8 cellular contexts compared by ENCODE assay signal in genomic region chr1:77978969-77979838, GRCh38. TPM values are rescaled to one million over a fixed set of nuclear protein-coding genes. Genes with fewer than 3 reads are reported as not detected.
DNase-seq lines count a peak whose midpoint lies in the region; ATAC-seq and TF ChIP-seq lines count a peak whose summit lies in the region.

A gene with protein sequence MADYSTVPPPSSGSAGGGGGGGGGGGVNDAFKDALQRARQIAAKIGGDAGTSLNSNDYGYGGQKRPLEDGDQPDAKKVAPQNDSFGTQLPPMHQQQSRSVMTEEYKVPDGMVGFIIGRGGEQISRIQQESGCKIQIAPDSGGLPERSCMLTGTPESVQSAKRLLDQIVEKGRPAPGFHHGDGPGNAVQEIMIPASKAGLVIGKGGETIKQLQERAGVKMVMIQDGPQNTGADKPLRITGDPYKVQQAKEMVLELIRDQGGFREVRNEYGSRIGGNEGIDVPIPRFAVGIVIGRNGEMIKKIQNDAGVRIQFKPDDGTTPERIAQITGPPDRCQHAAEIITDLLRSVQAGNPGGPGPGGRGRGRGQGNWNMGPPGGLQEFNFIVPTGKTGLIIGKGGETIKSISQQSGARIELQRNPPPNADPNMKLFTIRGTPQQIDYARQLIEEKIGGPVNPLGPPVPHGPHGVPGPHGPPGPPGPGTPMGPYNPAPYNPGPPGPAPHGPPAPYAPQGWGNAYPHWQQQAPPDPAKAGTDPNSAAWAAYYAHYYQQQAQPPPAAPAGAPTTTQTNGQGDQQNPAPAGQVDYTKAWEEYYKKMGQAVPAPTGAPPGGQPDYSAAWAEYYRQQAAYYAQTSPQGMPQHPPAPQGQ (minus strand): TSS chr1:77979072. CDS start chr1:77979004, 68 bp downstream.

- peak; percentile 72 for ATAC-seq in GM21619 (IDR thresholded peaks at IDR 0.05; ENCODE audit: unreplicated experiment)
- ATAC-seq in PC-3: peak; percentile 79

- H3K4me3 ChIP-seq in Jurkat, Clone E6-1 (ENCODE audit: low read length): peak within 1 kb of the TSS; percentile 100
- H3K4me3 ChIP-seq in PC-3 (ENCODE audit: low read length) (peak within 1 kb of the TSS; percentile 94), esophagus muscularis mucosa (peak within 1 kb of the TSS; percentile 63 to 85 (median 71))

- H2AFZ ChIP-seq in PC-3 (ENCODE audit: low read length): peak within 1 kb of the TSS; percentile 93

- TF ChIP-seq CTCF in PC-3 (conservative IDR thresholded peaks at IDR 0.05; ENCODE audit: low read depth, low read length): peak; percentile 69
- TF ChIP-seq CTCF in esophagus muscularis mucosa (IDR thresholded peaks at IDR 0.05): peak; percentile 55 to 84 (median 65)

- TSS peak; percentile 70 for BruUV-seq in PC-3 (replicated peaks; lab: Mats Ljungman, UMichigan)

- peak; percentile 31 for TF ChIP-seq POLR2A in esophagus muscularis mucosa (IDR thresholded peaks at IDR 0.05; ENCODE audit: low read depth)

- DNase-seq in DMS53 treated with DMSO at 0.1 percent for 48 hours (lab: John Stamatoyannopoulos, UW; ENCODE audit: unreplicated experiment): peak; percentile 99
- peak; percentile 99 for DNase-seq in Jurkat, Clone E6-1 (ENCODE audit: low read depth, low spot score)
- peak; percentile 99 for DNase-seq in PC-3
- peak; percentile 91 for DNase-seq in activated T-cell treated with anti-CD3 and anti-CD28 coated beads, Interleukin-2, amount 50 U/mL, for 1 hour
- peak; percentile 99 for DNase-seq in esophagus muscularis mucosa (ENCODE audit: extremely low spot score)
- peak; percentile 100 for DNase-seq in myocyte (ENCODE audit: low read depth)
- peak; percentile 83 to 91 for DNase-seq in stimulated activated CD8-positive, alpha-beta memory T cell treated with anti-CD3 and anti-CD28 coated beads, Interleukin-7, amount 100 ng/mL, for 48 hours (ENCODE audit: extremely low read depth in 1 of 2, low read depth in 1 of 2)

- no peak for TF ChIP-seq EP300 in esophagus muscularis mucosa (IDR thresholded peaks at IDR 0.05)

- H3F3A ChIP-seq in PC-3 (ENCODE audit: low read length, unreplicated experiment): no peaks in the 10 kb centered on the region

- H3K27me3 ChIP-seq in PC-3 (ENCODE audit: low read length) (no peaks in the 10 kb centered on the region), esophagus muscularis mucosa (no peaks in the 10 kb centered on the region)

- H3K79me2 ChIP-seq in PC-3 (ENCODE audit: low read length): peaks cover 85% of the 10 kb centered on the region

- POLR2A ChIA-PET in PC-3 (lab: Charles Lee; ENCODE audit: unreplicated experiment): interaction anchor here (0.5 to 1.9 kb wide), 6 partner anchors 10 to 1760 kb away, joined by 3 to 24 read pairs (median 6); partner anchors contain the start of gene DNAJB4

- intact Hi-C loops in PC-3 (cut with micrococcal nuclease): loop anchor here (1.0 to 5.0 kb wide), 5 partner anchors 19 to 197 kb away; partner anchors contain the start of gene DNAJB4
- intact Hi-C loops in esophagus muscularis mucosa (cut with DNase I): loop anchor here (2.0 to 5.0 kb wide), 3 partner anchors 26 to 133 kb away; partner anchors contain the start of gene DNAJB4

- peaks cover 20% of the 10 kb centered on the region for H3K36me3 ChIP-seq in PC-3 (ENCODE audit: low read depth, low read length)
- H3K36me3 ChIP-seq in esophagus muscularis mucosa: peaks cover 0 to 6% (median 0%) of the 10 kb centered on the region in 4 donors

- H3K27ac ChIP-seq in PC-3 (ENCODE audit: low read length): peak within 1 kb of the TSS; percentile 93
- H3K27ac ChIP-seq in esophagus muscularis mucosa (replicated peaks in 1 of 4): peak within 1 kb of the TSS; percentile 89 to 97 (median 95)

- peak within 1 kb of the TSS; percentile 99 for H3K9ac ChIP-seq in PC-3 (ENCODE audit: low read length)

- CTCF ChIA-PET in PC-3 (lab: Charles Lee): interaction anchor here (0.6 to 1.4 kb wide), 4 partner anchors 25 to 135 kb away, joined by 3 to 8 read pairs (median 6); partner anchors contain the start of gene DNAJB4

- peak within 1 kb of the TSS; percentile 88 for H3K4me2 ChIP-seq in PC-3 (ENCODE audit: low read length)

- H3K9me3 ChIP-seq in PC-3 (ENCODE audit: low read length) (no peaks in the 10 kb centered on the region), esophagus muscularis mucosa (no peaks in the 10 kb centered on the region)

- WGBS in esophagus muscularis mucosa: 0% methylated on average over 25 of the region's 57 CpGs

- H3K9me2 ChIP-seq in PC-3 (replicated peaks; ENCODE audit: low read length): no peaks in the 10 kb centered on the region

- H3K4me1 ChIP-seq in PC-3 (ENCODE audit: insufficient read depth, low read length): peaks cover 28% of the 10 kb centered on the region
- peaks cover 35 to 62% (median 51%) of the 10 kb centered on the region in 4 donors for H3K4me1 ChIP-seq in esophagus muscularis mucosa

- H4K20me1 ChIP-seq in PC-3 (ENCODE audit: low read length): peaks cover 45% of the 10 kb centered on the region

RNA-seq across cellular contexts. Expression of the gene that starts here (rescaled TPM):
- 165 TPM for polyA plus RNA-seq in Jurkat, Clone E6-1 (2012; ENCODE audit: insufficient read depth, insufficient read length)
- total RNA-seq in PC-3 (2014; rRNA removed) (81.5 and 93.4 TPM in 2 replicates), esophagus muscularis mucosa (10 to 100 TPM; 48.2 to 86.8 (median 51.1) TPM), myocyte (107 and 134 TPM in 2 replicates)
- 63.7 TPM for polyA plus RNA-seq in myocyte (2012)

Comparison
In these comparisons a context has a peak if more than half of its experiments do, and no peak if none do; other contexts are left out.
1. Peak in every context shown above with its lines: DNase-seq, ATAC-seq, H3K4me3 ChIP-seq and H3K27ac ChIP-seq.